ENCODE assay signal across 7 cellular contexts in genomic region chr5:34465301-34465700, GRCh38.
A peak's percentile ranks its signal among the peaks of the same experiment; 100 is the strongest.
DNase-seq lines count a peak whose midpoint lies in the region; ATAC-seq and TF ChIP-seq lines count a peak whose summit lies in the region.
"Not testable (repeated sequence)": the region's sequence is repeated elsewhere in the genome, so short reads cannot be mapped to it uniquely, and the experiment has no call there.

No MANE protein-coding gene starts in this region.

- H2AFZ ChIP-seq in DND-41 (ENCODE audit: low read depth, low read length): peak overlapping the region; percentile 64

- H3K27ac ChIP-seq in DND-41 (ENCODE audit: low read length); RWPE2 (ENCODE audit: poor library complexity, severe bottlenecking): not testable (repeated sequence)

- TF ChIP-seq CTCF in DND-41 (IDR thresholded peaks at IDR 0.05; ENCODE audit: borderline replicate concordance, extremely low read depth, low read length, poor library complexity, severe bottlenecking): peak; percentile 53
- TF ChIP-seq CTCF in LNCaP clone FGC (IDR thresholded peaks at IDR 0.05; ENCODE audit: control insufficient read depth, extremely low read depth, insufficient read depth): peak; percentile 44
- peak; percentile 38 for TF ChIP-seq CTCF in RWPE2 (IDR thresholded peaks at IDR 0.05; ENCODE audit: poor library complexity, severe bottlenecking)
- TF ChIP-seq CTCF in astrocyte of the cerebellum (IDR thresholded peaks at IDR 0.05; ENCODE audit: low read depth, low read length, missing control alignments): not testable (repeated sequence)
- TF ChIP-seq CTCF in fibroblast of the aortic adventitia (IDR thresholded peaks at IDR 0.05; ENCODE audit: insufficient read depth, low read length): peak; percentile 45

- not testable (repeated sequence) for H3K4me2 ChIP-seq in DND-41 (ENCODE audit: insufficient read depth, low read length)

- not testable (repeated sequence) for H3K4me1 ChIP-seq in DND-41 (ENCODE audit: insufficient read depth, low read length); RWPE2 (ENCODE audit: insufficient read depth, poor library complexity, severe bottlenecking)

- H3K4me3 ChIP-seq in DND-41 (ENCODE audit: low read depth in 1 of 2, low read length in 2 of 2); LNCaP clone FGC (ENCODE audit: low read depth, low read length); RWPE2 (ENCODE audit: severe bottlenecking); astrocyte of the cerebellum (ENCODE audit: low read depth, low read length); fibroblast of the aortic adventitia (ENCODE audit: low read depth, low read length): not testable (repeated sequence)

- H3K9ac ChIP-seq in DND-41 (ENCODE audit: low read depth, low read length): not testable (repeated sequence)

- in situ Hi-C loops in astrocyte of the cerebellum (cut with HindIII; ENCODE audit: low sequenced_read_pairs): not testable (repeated sequence)

- not testable (repeated sequence) for H4K20me1 ChIP-seq in DND-41 (ENCODE audit: insufficient read depth, low read length)

- H3K36me3 ChIP-seq in DND-41 (ENCODE audit: insufficient read depth, low read length); RWPE2 (ENCODE audit: low read depth): not testable (repeated sequence)

- DNase-seq in DND-41 (peak; percentile 11), NCI-H2196 treated with DMSO at 0.1 percent for 48 hours (lab: John Stamatoyannopoulos, UW; ENCODE audit: unreplicated experiment) (peak; percentile 17), astrocyte of the cerebellum (ENCODE audit: low read depth) (peak; percentile 24), fibroblast of the aortic adventitia (ENCODE audit: low read depth) (peak; percentile 78), mucosa of gallbladder (ENCODE audit: low spot score) (peak; percentile 38)
- not testable (repeated sequence) for DNase-seq in LNCaP clone FGC (ENCODE audit: low read depth); RWPE2 (ENCODE audit: low spot score)

- ATAC-seq in DND-41 (ENCODE audit: insufficient read depth, low read depth); RWPE2 (ENCODE audit: low read depth): not testable (repeated sequence)

- not testable (repeated sequence) for H3K79me2 ChIP-seq in DND-41 (ENCODE audit: insufficient read depth, low read length)

- H3K27me3 ChIP-seq in DND-41 (ENCODE audit: insufficient read depth, low read length, poor library complexity); RWPE2 (ENCODE audit: insufficient read depth, poor library complexity, severe bottlenecking): not testable (repeated sequence)

- H3K9me3 ChIP-seq in DND-41 (ENCODE audit: insufficient read depth, low read length, severe bottlenecking): peaks cover 11% of the 10 kb centered on the region
- not testable (repeated sequence) for H3K9me3 ChIP-seq in RWPE2 (ENCODE audit: severe bottlenecking)
